In genomic region chr17:73231841-73232586, GRCh38 we compare ENCODE assay signal across 8 cellular contexts. TPM values are rescaled to one million over a fixed set of nuclear protein-coding genes. Genes with fewer than 3 reads are reported as not detected.
DNase-seq lines count a peak whose midpoint lies in the region; ATAC-seq and TF ChIP-seq lines count a peak whose summit lies in the region.

No MANE protein-coding gene starts in this region.

- TF ChIP-seq CTCF in RWPE1 (conservative IDR thresholded peaks at IDR 0.05; ENCODE audit: low read depth) (no peak), fibroblast of pulmonary artery (IDR thresholded peaks at IDR 0.05; ENCODE audit: low read length, missing control alignments) (peak; percentile 4)

- H3K27ac Mint-ChIP-seq in natural killer cell treated with Interleukin-12 subunit alpha and Interleukin-12 subunit beta and Interleukin-15 and Interleukin-18, amount 100 ng/mL, for 72 hours: peak overlapping the region; percentile 95 to 97

- no peaks in the 10 kb centered on the region for H3K27me3 Mint-ChIP-seq in natural killer cell treated with Interleukin-12 subunit alpha and Interleukin-12 subunit beta and Interleukin-15 and Interleukin-18, amount 100 ng/mL, for 72 hours

- CTCF ChIA-PET in RWPE1 (lab: Yijun Ruan, JAX): interaction anchor here (0.7 to 0.9 kb wide), 4 partner anchors 32 to 918 kb away, joined by 3 to 7 read pairs (median 4); no protein-coding TSS in a partner anchor

- peaks cover 37 to 54% of the 10 kb centered on the region in 2 donors for H3K4me1 Mint-ChIP-seq in natural killer cell treated with Interleukin-12 subunit alpha and Interleukin-12 subunit beta and Interleukin-15 and Interleukin-18, amount 100 ng/mL, for 72 hours (ENCODE audit: low read depth in 2 of 2)

- peaks cover 12% of the 10 kb centered on the region for H3K36me3 Mint-ChIP-seq in natural killer cell treated with Interleukin-12 subunit alpha and Interleukin-12 subunit beta and Interleukin-15 and Interleukin-18, amount 100 ng/mL, for 72 hours

- peak overlapping the region; percentile 78 for H3K4me3 ChIP-seq in fibroblast of pulmonary artery (replicated peaks; ENCODE audit: low read depth, low read length)

- H3K4me3 Mint-ChIP-seq in natural killer cell treated with Interleukin-12 subunit alpha and Interleukin-12 subunit beta and Interleukin-15 and Interleukin-18, amount 100 ng/mL, for 72 hours: peak overlapping the region; percentile 96

- DNase-seq in ELF-1 (ENCODE audit: low read depth, low spot score) (peak; percentile 99), H4 (ENCODE audit: low spot score) (peak; percentile 96), LoVo (ENCODE audit: low spot score) (peak; percentile 96), RWPE1 (ENCODE audit: low spot score) (peak; percentile 98), fibroblast of pulmonary artery (ENCODE audit: low read depth) (peak; percentile 93)
- DNase-seq in activated T-helper 9 cell treated with anti-CD3 and anti-CD28 coated beads, Interleukin-2, amount 50 U/mL, for 16 hours (ENCODE audit: low read depth): peak; percentile 97
- DNase-seq in natural killer cell treated with Interleukin-12 subunit alpha and Interleukin-12 subunit beta and Interleukin-15 and Interleukin-18, amount 100 ng/mL, for 72 hours (ENCODE audit: low spot score): peak; percentile 97
- DNase-seq in stimulated activated naive CD4-positive, alpha-beta T cell treated with Interleukin-2 at 50 U/mL for 16 hours (lab: John Stamatoyannopoulos, UW): peak; percentile 97

- POLR2A ChIA-PET in RWPE1 (lab: Yijun Ruan, JAX; ENCODE audit: low non-redundant PET): interaction anchor here (0.5 to 0.7 kb wide), 4 partner anchors 25 to 613 kb away, joined by 3 to 5 read pairs (median 4); no protein-coding TSS in a partner anchor

- peak overlapping the region; percentile 83 for H3K27ac ChIP-seq in RWPE1

- H3K9me3 Mint-ChIP-seq in natural killer cell treated with Interleukin-12 subunit alpha and Interleukin-12 subunit beta and Interleukin-15 and Interleukin-18, amount 100 ng/mL, for 72 hours: no peaks in the 10 kb centered on the region

- ATAC-seq in natural killer cell treated with Interleukin-12 subunit alpha and Interleukin-12 subunit beta and Interleukin-15 and Interleukin-18, amount 100 ng/mL, for 72 hours: peak; percentile 95 to 98

RNA-seq across cellular contexts. Expression of gene CPSF4L, which starts 29.7 kb away (rescaled TPM):
- not detected in 2 replicates for total RNA-seq in H4 (2014; rRNA removed; shearing (Covaris generic))
- total RNA-seq in natural killer cell treated with Interleukin-12 subunit alpha and Interleukin-12 subunit beta and Interleukin-15 and Interleukin-18, amount 100 ng/mL, for 72 hours: not detected

RNA-seq across cellular contexts. Expression of gene COG1, which starts 39.2 kb away (rescaled TPM):
- 18.6 and 18.8 TPM in 2 replicates for total RNA-seq in H4 (2014; rRNA removed; shearing (Covaris generic))
- 10 to 100 TPM; 27.4 to 28.0 TPM for total RNA-seq in natural killer cell treated with Interleukin-12 subunit alpha and Interleukin-12 subunit beta and Interleukin-15 and Interleukin-18, amount 100 ng/mL, for 72 hours

Comparison
In these comparisons a context has a peak if more than half of its experiments do, and no peak if none do; other contexts are left out.
1. Peak in every context shown above with its lines: DNase-seq, ATAC-seq, H3K4me3 ChIP-seq and H3K27ac ChIP-seq.